11 cellular contexts compared by ENCODE assay signal in genomic region chr9:70587143-70587710, GRCh38.
DNase-seq lines count a peak whose midpoint lies in the region; ATAC-seq, FAIRE-seq and TF ChIP-seq lines count a peak whose summit lies in the region.
"Had no signal": no experiment of that assay in that cellular context is flagged by ENCODE, and none has a peak within 500 bp of the region (broad histone marks: within the 10 kb centered on the region; RNA-seq: fewer than 3 reads in every experiment).

No MANE protein-coding gene starts in this region.

- H3K36me3 ChIP-seq in endothelial cell of umbilical vein (ENCODE audit: control insufficient read depth in 2 of 2, extremely low read depth in 1 of 2, insufficient read depth in 2 of 2, low read length in 2 of 2) (no peaks in the 10 kb centered on the region), upper lobe of left lung (no peaks in the 10 kb centered on the region)

- H2AFZ ChIP-seq in endothelial cell of umbilical vein (ENCODE audit: low read depth, low read length): peak overlapping the region; percentile 71

- no peaks in the 10 kb centered on the region for H3K9me1 ChIP-seq in endothelial cell of umbilical vein (replicated peaks; ENCODE audit: control insufficient read depth, extremely low read depth, insufficient read depth, low read length)

- peak overlapping the region; percentile 7 for H3K9ac ChIP-seq in endothelial cell of umbilical vein (replicated peaks; ENCODE audit: extremely low read depth, insufficient read depth, low read length)

- TF ChIP-seq CTCF in endothelial cell of umbilical vein (IDR thresholded peaks at IDR 0.05; ENCODE audit: extremely low read depth in 1 of 2, insufficient read depth in 1 of 2, low read depth in 1 of 2, low read length in 2 of 2): no peak
- no peak for TF ChIP-seq CTCF in upper lobe of left lung (IDR thresholded peaks at IDR 0.05)

- no peak overlapping the region for H3K4me3 ChIP-seq in endothelial cell of umbilical vein (replicated peaks in 1 of 3; ENCODE audit: insufficient read depth in 1 of 3, low read depth in 1 of 3, low read length in 3 of 3)
- no peak overlapping the region for H3K4me3 ChIP-seq in upper lobe of left lung
- H3K4me3 ChIP-seq: SK-N-MC had no signal

- POLR2A ChIA-PET in endothelial cell of umbilical vein (lab: Charles Lee): no interaction called here

- intact Hi-C loops in endothelial cell of umbilical vein (cut with micrococcal nuclease): loop anchor here (1.0 kb wide), 3 partner anchors 10 to 167 kb away; no protein-coding TSS in a partner anchor

- dilution Hi-C loops in endothelial cell of umbilical vein (cut with MboI; ENCODE audit: extremely low pct_ligation_motif_present, low sequenced_read_pairs): no loop called here

- H3K27me3 ChIP-seq in endothelial cell of umbilical vein (ENCODE audit: control insufficient read depth in 2 of 2, insufficient read depth in 2 of 2, low read length in 2 of 2) (no peaks in the 10 kb centered on the region), upper lobe of left lung (no peaks in the 10 kb centered on the region)

- peak; percentile 10 for DNase-seq in RPMI8226
- peak; percentile 83 for DNase-seq in endothelial cell of umbilical vein (ENCODE audit: low read depth, low spot score)
- DNase-seq in middle frontal gyrus (ENCODE audit: extremely low spot score, low spot score): peak; percentile 54
- DNase-seq in upper lobe of left lung: no peak
- no peak for DNase-seq in DMS153 (lab: John Stamatoyannopoulos, UW)
- DNase-seq: activated CD8-positive, alpha-beta memory T cell treated with anti-CD3 and anti-CD28 coated beads, Interleukin-2, amount 50 U/mL, for 48 hours; effector CD8-positive, alpha-beta T cell; NCI-H2081 treated with DMSO at 0.1 percent for 48 hours had no signal

- TSS peak; percentile 62 for BruUV-seq in endothelial cell of umbilical vein (replicated peaks; lab: Mats Ljungman, UMichigan)

- H3K4me2 ChIP-seq in endothelial cell of umbilical vein (ENCODE audit: insufficient read depth, low read length): peak overlapping the region; percentile 43

- H3K4me1 ChIP-seq in endothelial cell of umbilical vein (ENCODE audit: control insufficient read depth, extremely low read depth, insufficient read depth, low read length) (peaks cover 34% of the 10 kb centered on the region), upper lobe of left lung (peaks cover 0 to 27% (median 7%) of the 10 kb centered on the region in 4 donors)

- H3K9me3 ChIP-seq in endothelial cell of umbilical vein (replicated peaks; ENCODE audit: control insufficient read depth, insufficient read depth, low read length): no peaks in the 10 kb centered on the region
- H3K9me3 ChIP-seq in upper lobe of left lung: no peaks in the 10 kb centered on the region

- no peak for TF ChIP-seq POLR2A in endothelial cell of umbilical vein (IDR thresholded peaks at IDR 0.05; ENCODE audit: low read depth, low read length)
- TF ChIP-seq POLR2A in upper lobe of left lung (IDR thresholded peaks at IDR 0.05): no peak

- no peaks in the 10 kb centered on the region for H3K79me2 ChIP-seq in endothelial cell of umbilical vein (ENCODE audit: control insufficient read depth, insufficient read depth, low read length)

- ATAC-seq in upper lobe of left lung (ENCODE audit: low FRiP score in 2 of 2): peak in 1 of 2 donors; percentile 66
- no peak for ATAC-seq in GM21447 (IDR thresholded peaks at IDR 0.05; ENCODE audit: unreplicated experiment)
- ATAC-seq in HG03097 (IDR thresholded peaks at IDR 0.05; ENCODE audit: low FRiP score, unreplicated experiment): no peak

- H4K20me1 ChIP-seq in endothelial cell of umbilical vein (replicated peaks; ENCODE audit: control insufficient read depth, extremely low read depth, insufficient read depth, low read length): no peaks in the 10 kb centered on the region

- peak; percentile 91 for FAIRE-seq in endothelial cell of umbilical vein (lab: Jason Lieb, UNC)

- TF ChIP-seq EP300 in upper lobe of left lung (IDR thresholded peaks at IDR 0.05): no peak

- peak overlapping the region; percentile 68 for H3K27ac ChIP-seq in endothelial cell of umbilical vein (ENCODE audit: insufficient read depth, low read depth, low read length)
- H3K27ac ChIP-seq in upper lobe of left lung: peak overlapping the region; percentile 43 to 72 (median 54)
- H3K27ac ChIP-seq: SK-N-MC had no signal

- WGBS in upper lobe of left lung, 2 donors: 44 to 62% methylated on average over 3 of the region's 3 CpGs

- CTCF ChIA-PET in endothelial cell of umbilical vein (lab: Charles Lee): interaction anchor here (1.6 to 2.3 kb wide), 3 partner anchors 13 to 77 kb away, joined by 4 to 7 read pairs (median 4); no protein-coding TSS in a partner anchor

TF ChIP-seq in endothelial cell of umbilical vein, 7 proteins besides CTCF, POLR2A, EP300 and RAD21:
- TF ChIP-seq MAX (IDR thresholded peaks at IDR 0.05; ENCODE audit: insufficient read depth, insufficient read length) (no peak), JUN (IDR thresholded peaks at IDR 0.05; ENCODE audit: borderline replicate concordance, insufficient read depth, insufficient read length, low read depth) (peak; percentile 67), GATA2 (IDR thresholded peaks at IDR 0.05; ENCODE audit: insufficient read depth, insufficient read length, low read depth, low read length) (no peak), MYC (IDR thresholded peaks at IDR 0.05; ENCODE audit: low read depth, low read length) (no peak), POLR2AphosphoS5 (IDR thresholded peaks at IDR 0.05; ENCODE audit: insufficient read depth, low read depth, low read length) (no peak), FOS (IDR thresholded peaks at IDR 0.05; ENCODE audit: borderline replicate concordance, insufficient read depth, low read length) (peak; percentile 68)

Comparison
In these comparisons a context has a peak if more than half of its experiments do, and no peak if none do; other contexts are left out.
1. DNase-seq: peak in RPMI8226 (single experiment), endothelial cell of umbilical vein (single experiment) and middle frontal gyrus (single experiment); none in upper lobe of left lung (0 of 2) and DMS153 (single experiment).